8 cellular contexts compared by ENCODE assay signal in genomic region chr2:231711677-231712461, GRCh38. TPM values are rescaled to one million over a fixed set of nuclear protein-coding genes. Genes with fewer than 3 reads are reported as not detected.
A peak's percentile ranks its signal among the peaks of the same experiment; 100 is the strongest.
DNase-seq lines count a peak whose midpoint lies in the region; ATAC-seq and TF ChIP-seq lines count a peak whose summit lies in the region.

No MANE protein-coding gene starts in this region.

- H3K9me3 Mint-ChIP-seq in CD14-positive monocyte = peaks cover 0 to 3% (median 0%) of the 10 kb centered on the region in 7 donors

- ATAC-seq in PC-3 (no peak), HG03175 (IDR thresholded peaks at IDR 0.05; ENCODE audit: unreplicated experiment) (no peak)

- TF ChIP-seq CTCF in CD14-positive monocyte (IDR thresholded peaks at IDR 0.05) (no peak), PC-3 (conservative IDR thresholded peaks at IDR 0.05; ENCODE audit: low read depth, low read length) (no peak), GM13977 (IDR thresholded peaks at IDR 0.05; ENCODE audit: extremely low read depth, insufficient read depth, missing control alignments) (no peak)

- peak overlapping the region; percentile 93 for H3K4me2 ChIP-seq in PC-3 (ENCODE audit: low read length)

- no peaks in the 10 kb centered on the region for H3K9me2 ChIP-seq in PC-3 (replicated peaks; ENCODE audit: low read length)

- intact Hi-C loops in CD14-positive monocyte (cut with micrococcal nuclease) = loop anchor here in 1 of 2 donors (10.0 kb wide), 1 partner anchor 197 kb away; no protein-coding TSS in a partner anchor
- intact Hi-C loops in PC-3 (cut with micrococcal nuclease) = no loop called here

- no peak for TF ChIP-seq POLR2A in erythroblast (IDR thresholded peaks at IDR 0.05; ENCODE audit: low read length)

- peak overlapping the region; percentile 98 for H3K9ac ChIP-seq in PC-3 (ENCODE audit: low read length)

- H3K27ac Mint-ChIP-seq in CD14-positive monocyte = peak overlapping the region; percentile 92 to 100 (median 97)

- peaks cover 28% of the 10 kb centered on the region for H3K4me1 Mint-ChIP-seq in CD14-positive monocyte

- H3K36me3 Mint-ChIP-seq in CD14-positive monocyte = peaks cover 21 to 34% of the 10 kb centered on the region in 2 donors

- H3F3A ChIP-seq in PC-3 (ENCODE audit: low read length, unreplicated experiment) = peaks cover 15% of the 10 kb centered on the region

- peaks cover 51% of the 10 kb centered on the region for H3K79me2 ChIP-seq in PC-3 (ENCODE audit: low read length)

- in situ Hi-C loops in GM13977 (cut with MboI; ENCODE audit: low pct_unique_long_range_greater_than_20kb, low sequenced_read_pairs, unreplicated experiment) = loop anchor here (10.0 kb wide), 1 partner anchor 97 kb away; no protein-coding TSS in a partner anchor

- peak overlapping the region; percentile 98 for H3K4me3 ChIP-seq in PC-3 (ENCODE audit: low read length)
- peak overlapping the region; percentile 99 for H3K4me3 ChIP-seq in effector memory CD4-positive, alpha-beta T cell (ENCODE audit: insufficient read depth, low read depth, low read length, poor library complexity, severe bottlenecking)
- H3K4me3 ChIP-seq in neuron (ENCODE audit: low read length) = peak overlapping the region; percentile 83

- POLR2A ChIA-PET in PC-3 (lab: Charles Lee; ENCODE audit: unreplicated experiment) = interaction anchor here (0.7 kb wide), 1 partner anchor 49 kb away, joined by 3 read pairs; no protein-coding TSS in a partner anchor

- no peak overlapping the region for H3K27ac ChIP-seq in PC-3 (ENCODE audit: low read length)
- peak overlapping the region; percentile 77 for H3K27ac ChIP-seq in effector memory CD4-positive, alpha-beta T cell (ENCODE audit: insufficient read depth, low read length, poor library complexity, severe bottlenecking)

- CTCF ChIA-PET in PC-3 (lab: Charles Lee) = no interaction called here

- peaks cover 0 to 4% (median 0%) of the 10 kb centered on the region in 3 donors for H3K27me3 Mint-ChIP-seq in CD14-positive monocyte (ENCODE audit: low read depth in 3 of 3)

- DNase-seq in CD14-positive monocyte (ENCODE audit: low spot score) (no peak), PC-3 (no peak), dermis blood vessel endothelial cell (no peak), GM13977 (ENCODE audit: low spot score) (no peak), erythroblast (lab: John Stamatoyannopoulos, UW) (no peak)
- DNase-seq in effector memory CD4-positive, alpha-beta T cell = peak; percentile 38 to 46 (median 41)

- H3K27me3 ChIP-seq in PC-3 (ENCODE audit: low read length) = no peaks in the 10 kb centered on the region
- H3K27me3 ChIP-seq in effector memory CD4-positive, alpha-beta T cell (replicated peaks; ENCODE audit: control insufficient read depth, insufficient read depth, low read length, poor library complexity, severe bottlenecking) = no peaks in the 10 kb centered on the region
- H3K27me3 ChIP-seq in neuron (ENCODE audit: insufficient read depth, low read length) = no peaks in the 10 kb centered on the region

- peak overlapping the region; percentile 91 to 93 for H3K4me3 Mint-ChIP-seq in CD14-positive monocyte

- peaks cover 29% of the 10 kb centered on the region for H3K4me1 ChIP-seq in PC-3 (ENCODE audit: insufficient read depth, low read length)
- H3K4me1 ChIP-seq in effector memory CD4-positive, alpha-beta T cell (ENCODE audit: control insufficient read depth, insufficient read depth, low read length, poor library complexity, severe bottlenecking) = peaks cover 34% of the 10 kb centered on the region
- peaks cover 28% of the 10 kb centered on the region for H3K4me1 ChIP-seq in neuron (ENCODE audit: insufficient read depth, low read length)

- H2AFZ ChIP-seq in PC-3 (ENCODE audit: low read length) (no peak overlapping the region), neuron (ENCODE audit: low read depth, low read length) (no peak overlapping the region)

- peaks cover 38% of the 10 kb centered on the region for H4K20me1 ChIP-seq in PC-3 (ENCODE audit: low read length)

- no peaks in the 10 kb centered on the region for H3K9me3 ChIP-seq in PC-3 (ENCODE audit: low read length)
- no peaks in the 10 kb centered on the region for H3K9me3 ChIP-seq in effector memory CD4-positive, alpha-beta T cell (ENCODE audit: control insufficient read depth, low read length)
- no peaks in the 10 kb centered on the region for H3K9me3 ChIP-seq in neuron (ENCODE audit: low read length)

- no TSS peak for BruUV-seq in PC-3 (replicated peaks; lab: Mats Ljungman, UMichigan)

- H3K36me3 ChIP-seq in PC-3 (ENCODE audit: low read depth, low read length) (peaks cover 36% of the 10 kb centered on the region), neuron (ENCODE audit: insufficient read depth, low read length) (peaks cover 24% of the 10 kb centered on the region)
- H3K36me3 ChIP-seq in effector memory CD4-positive, alpha-beta T cell (ENCODE audit: control insufficient read depth, insufficient read depth, low read length) = peaks cover 14% of the 10 kb centered on the region

RNA-seq across cellular contexts. Expression of gene PTMA, which starts 3.5 kb away (rescaled TPM):
- polyA plus RNA-seq in CD14-positive monocyte = 1,000 to 10,000 TPM; 1,072 to 1,127 TPM
- total RNA-seq in PC-3 (2014; rRNA removed) (1,625 and 2,032 TPM in 2 replicates), dermis blood vessel endothelial cell (1,131 and 1,294 TPM in 2 replicates)

Comparison
In these comparisons a context has a peak if more than half of its experiments do, and no peak if none do; other contexts are left out.
1. DNase-seq: peak in effector memory CD4-positive, alpha-beta T cell (3 of 3); none in CD14-positive monocyte (single experiment), PC-3 (single experiment), dermis blood vessel endothelial cell (single experiment), GM13977 (single experiment) and erythroblast (0 of 2).
2. Peak in every context shown above with its lines, with median percentiles within 50 percentile points of each other: H3K4me3 ChIP-seq.